Comparison of ENCODE assay signal across 18 cellular contexts in the genomic region with DNA sequence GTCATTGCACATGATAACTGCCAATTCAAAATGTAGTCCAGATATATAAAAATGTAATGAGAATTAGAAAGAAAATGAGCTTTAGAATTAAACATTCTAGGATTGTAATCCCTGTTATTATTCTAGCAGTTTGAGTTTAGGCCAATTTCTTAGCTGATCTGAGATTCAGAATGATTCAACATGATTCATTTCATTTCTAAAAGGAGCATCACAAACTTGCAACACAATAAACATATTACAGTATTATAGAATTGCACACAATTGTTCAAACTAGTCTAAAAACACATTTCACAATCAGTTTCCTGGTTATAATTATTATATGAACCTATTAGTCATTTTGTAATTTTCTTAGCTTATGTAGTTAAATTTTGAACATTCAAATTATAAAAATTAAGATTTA. TPM values are rescaled to one million over a fixed set of nuclear protein-coding genes. Genes with fewer than 3 reads are reported as not detected.
DNase-seq lines count a peak whose midpoint lies in the region; ATAC-seq and TF ChIP-seq lines count a peak whose summit lies in the region.
"Had no signal": no experiment of that assay in that cellular context is flagged by ENCODE, and none has a peak within 500 bp of the region (broad histone marks: within the 10 kb centered on the region; RNA-seq: fewer than 3 reads in every experiment).

No MANE protein-coding gene starts in this region.

- no peak overlapping the region for H3K4me3 ChIP-seq in ACC112 (ENCODE audit: low read depth, low read length)
- H3K4me3 ChIP-seq in GM23248, result no peak overlapping the region
- no peak overlapping the region for H3K4me3 ChIP-seq in mammary epithelial cell (replicated peaks in 1 of 3; ENCODE audit: insufficient read depth in 1 of 3, low read depth in 2 of 3, low read length in 3 of 3)
- H3K4me3 ChIP-seq in fibroblast of pulmonary artery (replicated peaks; ENCODE audit: low read depth, low read length), result no peak overlapping the region
- H3K4me3 ChIP-seq in sigmoid colon, result no peak overlapping the region
- H3K4me3 ChIP-seq: MG63 had no signal

- intact Hi-C loops in mammary epithelial cell (cut with micrococcal nuclease), result no loop called here
- intact Hi-C loops in sigmoid colon (cut with DNase I), result no loop called here

- H3K9me3 ChIP-seq in GM23248 (ENCODE audit: low read depth) (no peaks in the 10 kb centered on the region), mammary epithelial cell (replicated peaks; ENCODE audit: insufficient read depth, low read length) (peaks cover 5% of the 10 kb centered on the region), sigmoid colon (peaks cover 0 to 12% (median 7%) of the 10 kb centered on the region in 4 donors)

- TF ChIP-seq EP300 in sigmoid colon (IDR thresholded peaks at IDR 0.05), result no peak

- no TSS peak for BruUV-seq in mammary epithelial cell (replicated peaks; lab: Mats Ljungman, UMichigan)

- CTCF ChIA-PET in mammary epithelial cell (lab: Charles Lee; ENCODE audit: low non-redundant PET), result interaction anchor here (0.5 kb wide), 1 partner anchor 1951 kb away, joined by 3 read pairs; no protein-coding TSS in a partner anchor

- no peaks in the 10 kb centered on the region for H3K9me2 ChIP-seq in GM23248 (ENCODE audit: insufficient read depth)

- peak overlapping the region; percentile 22; the same call in 1 of the 2 replicates for H3K27ac ChIP-seq in ACC112 (ENCODE audit: low read depth, low read length)
- H3K27ac ChIP-seq in GM23248, result peak overlapping the region; percentile 53
- H3K27ac ChIP-seq in mammary epithelial cell (ENCODE audit: insufficient read depth, low read depth, low read length), result no peak overlapping the region
- no peak overlapping the region for H3K27ac ChIP-seq in sigmoid colon
- H3K27ac ChIP-seq: HL-60 had no signal

- no peak for ATAC-seq in HG03135 (IDR thresholded peaks at IDR 0.05; ENCODE audit: unreplicated experiment)
- ATAC-seq: Right ventricle myocardium inferior had no signal

- peaks cover 6% of the 10 kb centered on the region; the same call in 1 of the 2 replicates for H3F3A ChIP-seq in GM23248 (ENCODE audit: insufficient read depth)

- H3K27me3 ChIP-seq in ACC112 (ENCODE audit: insufficient read depth, low read length) (no peaks in the 10 kb centered on the region), GM23248 (replicated peaks; ENCODE audit: insufficient read depth) (no peaks in the 10 kb centered on the region), mammary epithelial cell (ENCODE audit: insufficient read depth, low read length) (no peaks in the 10 kb centered on the region), sigmoid colon (no peaks in the 10 kb centered on the region)
- H3K27me3 ChIP-seq: MG63 had no signal

- H4K20me1 ChIP-seq in GM23248 (ENCODE audit: insufficient read depth) (no peaks in the 10 kb centered on the region), mammary epithelial cell (ENCODE audit: insufficient read depth, low read length) (no peaks in the 10 kb centered on the region)

- TF ChIP-seq POLR2A in sigmoid colon (IDR thresholded peaks at IDR 0.05), result no peak

- peak overlapping the region; percentile 0 for H3K4me2 ChIP-seq in GM23248 (ENCODE audit: unreplicated experiment)
- H3K4me2 ChIP-seq in mammary epithelial cell (ENCODE audit: insufficient read depth, low read depth, low read length), result no peak overlapping the region

- H3K4me1 ChIP-seq in ACC112 (ENCODE audit: control insufficient read depth, insufficient read depth, low read length, unreplicated experiment) (peaks cover 3% of the 10 kb centered on the region), GM23248 (ENCODE audit: insufficient read depth) (peaks cover 9% of the 10 kb centered on the region; the same call in 1 of the 2 replicates), mammary epithelial cell (ENCODE audit: insufficient read depth, low read length) (peaks cover 7% of the 10 kb centered on the region), sigmoid colon (no peaks in the 10 kb centered on the region)

- peak; percentile 88 for DNase-seq in GM23248
- DNase-seq in mammary epithelial cell, result peak; percentile 64
- DNase-seq in fibroblast of pulmonary artery (ENCODE audit: low read depth), result peak; percentile 7
- no peak for DNase-seq in cortex of kidney (lab: John Stamatoyannopoulos, UW)
- no peak for DNase-seq in sigmoid colon
- no peak for DNase-seq in NOMO-1 (lab: John Stamatoyannopoulos, UW; ENCODE audit: unreplicated experiment in 2 of 2)
- DNase-seq: 8988T; CD4-positive, CD25-positive, alpha-beta regulatory T cell; DMS53; KG1; MG63; NCI-H1092 treated with DMSO at 0.1 percent for 48 hours; NCI-H1694 had no signal

- no peaks in the 10 kb centered on the region; the same call in 1 of the 2 replicates for H3K36me3 ChIP-seq in ACC112 (ENCODE audit: insufficient read depth, low read length)
- no peaks in the 10 kb centered on the region for H3K36me3 ChIP-seq in GM23248 (ENCODE audit: low read depth)
- no peaks in the 10 kb centered on the region for H3K36me3 ChIP-seq in mammary epithelial cell (ENCODE audit: insufficient read depth, low read length)
- no peaks in the 10 kb centered on the region for H3K36me3 ChIP-seq in sigmoid colon
- H3K36me3 ChIP-seq: MG63 had no signal

- dilution Hi-C loops in mammary epithelial cell (cut with HindIII; ENCODE audit: low sequenced_read_pairs), result no loop called here

- in situ Hi-C loops in GM23248 (cut with MboI) (no loop called here), mammary epithelial cell (cut with MboI; ENCODE audit: low sequenced_read_pairs in 2 of 2) (loop anchor here (10.0 kb wide), 1 partner anchor 49 kb away; no protein-coding TSS in a partner anchor)

- TF ChIP-seq CTCF in mammary epithelial cell (conservative IDR thresholded peaks at IDR 0.05 in 1 of 2, IDR thresholded peaks at IDR 0.05 in 1 of 2; ENCODE audit: extremely low read depth in 1 of 2, insufficient read depth in 1 of 2, low read depth in 1 of 2, low read length in 2 of 2) (no peak), fibroblast of pulmonary artery (IDR thresholded peaks at IDR 0.05; ENCODE audit: low read length, missing control alignments) (no peak), sigmoid colon (IDR thresholded peaks at IDR 0.05) (no peak)

- H3K79me2 ChIP-seq in ACC112 (ENCODE audit: control insufficient read depth, insufficient read depth, low read length, unreplicated experiment), result no peaks in the 10 kb centered on the region
- H3K79me2 ChIP-seq in GM23248 (ENCODE audit: insufficient read depth), result no peaks in the 10 kb centered on the region
- H3K79me2 ChIP-seq in mammary epithelial cell (ENCODE audit: insufficient read depth, low read length), result no peaks in the 10 kb centered on the region

- H2AFZ ChIP-seq in ACC112 (ENCODE audit: low read length, unreplicated experiment) (no peak overlapping the region), GM23248 (no peak overlapping the region), mammary epithelial cell (ENCODE audit: low read depth, low read length) (no peak overlapping the region)

- H3K9ac ChIP-seq in GM23248 (no peak overlapping the region), mammary epithelial cell (ENCODE audit: insufficient read depth, low read length) (no peak overlapping the region)

RNA-seq across cellular contexts. Expression of gene TSHB, which starts 43.3 kb away (rescaled TPM):
- not detected in 2 replicates for total RNA-seq in GM23248 (2014; rRNA removed; shearing (Covaris generic))
- polyA plus RNA-seq in GM23248 (2016; fragmentation: Nextera tagmentation; extraction: Ambion mirVana) (not detected in 2 replicates), mammary epithelial cell (not detected), sigmoid colon (not detected)
- total RNA-seq in mammary epithelial cell (not detected), sigmoid colon (not detected)
- not detected for polyA minus RNA-seq in mammary epithelial cell
- total RNA-seq: CD4-positive, CD25-positive, alpha-beta regulatory T cell; H1; Right ventricle myocardium inferior had no signal
- polyA plus RNA-seq: CD4-positive, CD25-positive, alpha-beta regulatory T cell; H1 had no signal

Comparison
In these comparisons a context has a peak if more than half of its experiments do, and no peak if none do; other contexts are left out.
1. H3K27ac ChIP-seq: peak in ACC112 (single experiment) and GM23248 (single experiment); none in mammary epithelial cell (single experiment) and sigmoid colon (0 of 4).
2. DNase-seq: peak in GM23248 (single experiment), mammary epithelial cell (single experiment) and fibroblast of pulmonary artery (single experiment); none in cortex of kidney (single experiment), sigmoid colon (single experiment) and NOMO-1 (0 of 2).